ENCODE assay signal across 17 cellular contexts in the genomic region with DNA sequence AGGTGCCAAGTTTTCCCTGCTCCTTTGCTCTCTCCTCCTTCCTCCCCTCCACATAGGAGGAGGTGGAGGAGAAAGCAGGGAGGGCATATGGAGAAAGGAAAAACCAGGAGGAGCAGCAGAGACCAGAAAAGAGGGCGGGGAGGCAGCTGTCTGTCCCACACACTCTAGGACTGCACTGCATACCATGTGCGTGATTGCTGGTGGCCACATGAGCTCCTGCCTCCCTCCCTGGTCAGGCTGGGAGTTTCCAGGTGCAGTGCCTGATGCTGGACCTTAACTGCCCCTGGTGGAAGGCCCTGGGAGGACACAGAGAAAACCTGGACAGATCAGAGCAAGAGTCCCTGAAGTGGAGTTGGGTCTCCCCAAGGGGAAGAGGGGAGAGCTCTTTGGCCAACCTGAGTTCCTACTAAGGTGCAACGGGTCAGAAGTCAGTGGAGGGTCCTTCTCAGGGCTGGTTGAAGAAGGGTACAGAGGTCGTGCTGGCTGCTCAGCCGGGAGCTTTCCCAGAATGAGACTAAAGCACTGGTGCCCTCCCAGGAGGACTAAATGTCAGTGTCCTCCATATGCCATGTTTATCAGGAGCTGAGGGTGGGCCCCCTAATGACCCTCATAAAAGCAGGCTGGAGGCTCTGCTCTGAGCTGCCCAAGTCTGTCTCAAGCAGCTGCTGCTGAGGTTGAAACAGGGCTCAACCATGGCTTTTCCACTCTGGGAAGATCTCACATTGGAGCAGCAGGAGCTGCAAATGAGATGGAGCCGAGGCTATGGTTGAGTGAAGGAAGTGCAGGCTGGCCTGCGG. TPM values are rescaled to one million over a fixed set of nuclear protein-coding genes. Genes with fewer than 3 reads are reported as not detected.
DNase-seq lines count a peak whose midpoint lies in the region; ATAC-seq, FAIRE-seq and TF ChIP-seq lines count a peak whose summit lies in the region.
"Had no signal": no experiment of that assay in that cellular context is flagged by ENCODE, and none has a peak within 500 bp of the region (broad histone marks: within the 10 kb centered on the region; RNA-seq: fewer than 3 reads in every experiment).

No MANE protein-coding gene starts in this region.

- TF ChIP-seq CTCF in A549 (IDR thresholded peaks at IDR 0.05) (no peak), HCT116 (IDR thresholded peaks at IDR 0.05 in 2 of 3, conservative IDR thresholded peaks at IDR 0.05 in 1 of 3; ENCODE audit: borderline replicate concordance in 1 of 3, insufficient read depth in 1 of 3, low read depth in 2 of 3, low read length in 2 of 3) (peak in 2 of 3 experiments; percentile 33 to 41; a peak in 3 of 6 replicates), K562 (IDR thresholded peaks at IDR 0.05 in 2 of 3, conservative IDR thresholded peaks at IDR 0.05 in 1 of 3; ENCODE audit: insufficient read depth in 2 of 3, low read depth in 1 of 3, low read length in 3 of 3) (peak; percentile 39 to 48 (median 42); a peak in 4 of 6 replicates), Peyer's patch (IDR thresholded peaks at IDR 0.05) (no peak)

- no peak for TF ChIP-seq RAD21 in A549 (conservative IDR thresholded peaks at IDR 0.05 in 1 of 2, IDR thresholded peaks at IDR 0.05 in 1 of 2)
- TF ChIP-seq RAD21 in HCT116 (IDR thresholded peaks at IDR 0.05; ENCODE audit: low read depth) = no peak
- TF ChIP-seq RAD21 in K562 (CRISPR knock-in tag; conservative IDR thresholded peaks at IDR 0.05 in 1 of 2, IDR thresholded peaks at IDR 0.05 in 1 of 2) = no peak

- TF ChIP-seq EP300 in A549 (IDR thresholded peaks at IDR 0.05) = no peak
- no peak for TF ChIP-seq EP300 in K562 (IDR thresholded peaks at IDR 0.05; ENCODE audit: low read length)

- H3K79me2 ChIP-seq in HCT116 (ENCODE audit: insufficient read depth, low read length) = no peaks in the 10 kb centered on the region
- H3K79me2 ChIP-seq in K562 (ENCODE audit: control insufficient read depth, insufficient read depth, low read length) = no peaks in the 10 kb centered on the region

- BruUV-seq in HCT116 (replicated peaks; lab: Mats Ljungman, UMichigan) (no TSS peak), K562 (replicated peaks; lab: Mats Ljungman, UMichigan) (no TSS peak)

- WGBS in A549 (ENCODE audit: missing lambda C conversion rate) = 54% methylated on average over 7 of the region's 7 CpGs
- 29% methylated on average over 7 of the region's 7 CpGs for WGBS in K562 (ENCODE audit: insufficient coverage, low coverage, missing lambda C conversion rate)

- RAD21 ChIA-PET in HCT116 (lab: Charles Lee; ENCODE audit: low non-redundant PET in 1 of 2, low total read pairs in 2 of 2, uncharacterized antibody in 2 of 2, unreplicated experiment in 2 of 2) = interaction anchor here (0.6 to 0.7 kb wide), 2 partner anchors 16 to 75 kb away, joined by 3 read pairs; no protein-coding TSS in a partner anchor

- POLR2A ChIA-PET in A549 (lab: Yijun Ruan, JAX) = interaction anchor here (0.6 kb wide), 1 partner anchor 780 kb away, joined by 4 read pairs; no protein-coding TSS in a partner anchor
- POLR2A ChIA-PET in HCT116 (lab: Charles Lee) = interaction anchor here (1.3 kb wide), 1 partner anchor 180 kb away, joined by 3 read pairs; the partner anchor contains the start of gene ELF3
- POLR2A ChIA-PET in K562 (lab: Yijun Ruan, JAX) = interaction anchor here (0.9 to 1.6 kb wide), 4 partner anchors 9 to 530 kb away, joined by 3 to 5 read pairs (median 4); no protein-coding TSS in a partner anchor

- H3K27me3 ChIP-seq in HCT116 (ENCODE audit: insufficient read depth, low read length) (no peaks in the 10 kb centered on the region; the same call in 1 of the 2 replicates), K562 (ENCODE audit: control insufficient read depth in 2 of 2, insufficient read depth in 2 of 2, low read length in 2 of 2) (peaks cover 8 to 20% of the 10 kb centered on the region in 2 experiments; a peak in 4 of 5 replicates), Peyer's patch (peaks cover 0 to 8% of the 10 kb centered on the region in 2 donors)
- H3K27me3 ChIP-seq: vagina had no signal

- H3K4me3 ChIP-seq in A549 (no peak overlapping the region), HCT116 (replicated peaks in 1 of 2; ENCODE audit: low read depth in 1 of 2, low read length in 2 of 2) (no peak overlapping the region), K562 (no peak overlapping the region), Peyer's patch (no peak overlapping the region)
- H3K4me3 ChIP-seq: BLaER1 treated with 17β-estradiol and CSF1 and Interleukin-3, amounts not matched to agents 10 nM and 100 nM; left lung; vagina had no signal

- H2AFZ ChIP-seq in HCT116 (ENCODE audit: low read depth, low read length, poor library complexity, severe bottlenecking) (no peak overlapping the region), K562 (ENCODE audit: low read depth, low read length) (no peak overlapping the region)

- no peaks in the 10 kb centered on the region for H4K20me1 ChIP-seq in HCT116 (ENCODE audit: insufficient read depth)
- peaks cover 11% of the 10 kb centered on the region; the same call in 1 of the 2 replicates for H4K20me1 ChIP-seq in K562 (replicated peaks; ENCODE audit: control insufficient read depth, insufficient read depth, low read length)

- no peak overlapping the region for H3K9ac ChIP-seq in HCT116 (ENCODE audit: low read length)
- no peak overlapping the region for H3K9ac ChIP-seq in K562 (ENCODE audit: insufficient read depth in 1 of 2, low read depth in 2 of 2, low read length in 2 of 2)
- H3K9ac ChIP-seq: BLaER1 treated with 17β-estradiol and CSF1 and Interleukin-3, amounts not matched to agents 10 nM and 100 nM had no signal

- H3K4me2 ChIP-seq in A549 = no peak overlapping the region
- H3K4me2 ChIP-seq in HCT116 (ENCODE audit: low read length) = no peak overlapping the region
- no peak overlapping the region for H3K4me2 ChIP-seq in K562 (ENCODE audit: insufficient read depth, low read length)
- H3K4me2 ChIP-seq: BLaER1 treated with 17β-estradiol and CSF1 and Interleukin-3, amounts not matched to agents 10 nM and 100 nM had no signal

- FAIRE-seq in A549 (lab: Jason Lieb, UNC) (no peak), K562 (lab: Jason Lieb, UNC) (peak; percentile 76)

- no peaks in the 10 kb centered on the region for H3K9me3 ChIP-seq in A549
- no peaks in the 10 kb centered on the region for H3K9me3 ChIP-seq in HCT116 (ENCODE audit: control insufficient read depth in 1 of 2, insufficient read depth in 1 of 2, low read depth in 1 of 2, low read length in 2 of 2)
- no peaks in the 10 kb centered on the region for H3K9me3 ChIP-seq in K562 (replicated peaks; ENCODE audit: control insufficient read depth, insufficient read depth, low read depth, low read length)
- H3K9me3 ChIP-seq in Peyer's patch = no peaks in the 10 kb centered on the region
- H3K9me3 ChIP-seq: BLaER1 treated with 17β-estradiol and CSF1 and Interleukin-3, amounts not matched to agents 10 nM and 100 nM; left lung; vagina had no signal

- CTCF ChIA-PET in A549 (lab: Yijun Ruan, JAX) (interaction anchor here (0.6 to 12.3 kb wide), 52 partner anchors 10 to 1322 kb away, joined by 3 to 350 read pairs (median 6); partner anchors contain the start of genes PTPN7 and UBE2T), HCT116 (lab: Charles Lee) (interaction anchor here (0.6 to 2.9 kb wide), 14 partner anchors 10 to 530 kb away, joined by 3 to 31 read pairs (median 4); partner anchors contain the start of gene UBE2T), K562 (lab: Yijun Ruan, JAX; ENCODE audit: low intra/inter-chr PET ratio) (interaction anchor here (1.8 kb wide), 1 partner anchor 125 kb away, joined by 16 read pairs; no protein-coding TSS in a partner anchor)

- ATAC-seq in A549 = peak; percentile 48 to 73
- peak; percentile 45 for ATAC-seq in HCT116
- ATAC-seq in K562 = peak; percentile 74
- ATAC-seq in GM19328 (IDR thresholded peaks at IDR 0.05; ENCODE audit: unreplicated experiment) = no peak
- ATAC-seq in GM21576 (IDR thresholded peaks at IDR 0.05; ENCODE audit: unreplicated experiment) = no peak
- no peak for ATAC-seq in HG03045 (IDR thresholded peaks at IDR 0.05; ENCODE audit: unreplicated experiment)
- ATAC-seq: left lung had no signal

- peaks cover 3% of the 10 kb centered on the region for H3K9me1 ChIP-seq in K562 (ENCODE audit: control insufficient read depth, insufficient read depth, low read length)

- peaks cover 10% of the 10 kb centered on the region for H3K4me1 ChIP-seq in A549
- peaks cover 0 to under 1% of the 10 kb centered on the region in 2 experiments; a peak in 2 of 4 replicates for H3K4me1 ChIP-seq in HCT116 (ENCODE audit: control insufficient read depth in 1 of 2, insufficient read depth in 2 of 2, low read length in 2 of 2)
- H3K4me1 ChIP-seq in K562 (replicated peaks in 1 of 2; ENCODE audit: control insufficient read depth in 2 of 2, insufficient read depth in 2 of 2, low read length in 2 of 2) = peaks cover 2 to 25% of the 10 kb centered on the region in 2 experiments; a peak in 4 of 5 replicates
- peaks cover 0 to 16% (median 6%) of the 10 kb centered on the region in 4 donors for H3K4me1 ChIP-seq in Peyer's patch

- no peak overlapping the region for H3K27ac ChIP-seq in A549
- H3K27ac ChIP-seq in HCT116 (ENCODE audit: low read depth, low read length) = no peak overlapping the region
- H3K27ac ChIP-seq in K562 (ENCODE audit: extremely low read depth, low read depth, low read length) = no peak overlapping the region
- H3K27ac ChIP-seq in Peyer's patch = no peak overlapping the region
- H3K27ac ChIP-seq: BLaER1 treated with 17β-estradiol and CSF1 and Interleukin-3, amounts not matched to agents 10 nM and 100 nM; left lung; vagina had no signal

- DNase-seq in A549 (ENCODE audit: low read depth in 1 of 2, low spot score in 1 of 2) (peak in 1 of 2 experiments; percentile 57), HCT116 (ENCODE audit: low read depth, low spot score) (no peak), K562 (ENCODE audit: extremely low read depth in 1 of 4, low spot score in 3 of 4) (peak in 1 of 4 experiments; percentile 57), kidney tubule cell (ENCODE audit: low spot score) (peak; percentile 67), Peyer's patch (no peak)
- DNase-seq: activated CD4-positive, alpha-beta T cell treated with anti-CD3 and anti-CD28 coated beads, Interleukin-2, amount 10 ng/mL, durations not matched to agents 7 days and 5 days; activated gamma-delta T cell; cerebellar nuclear complex; left lung; NCI-H1105; NCI-H526 treated with DMSO at 0.1 percent for 48 hours; stimulated activated CD4-positive, alpha-beta T cell treated with anti-CD3 and anti-CD28 coated beads, Interleukin-15, amount 100 ng/mL, for 24 hours had no signal

- TF ChIP-seq POLR2A in A549 (IDR thresholded peaks at IDR 0.05; ENCODE audit: low read length) (no peak), HCT116 (IDR thresholded peaks at IDR 0.05; ENCODE audit: borderline replicate concordance, extremely low read depth, insufficient read depth, insufficient read length) (no peak), K562 (conservative IDR thresholded peaks at IDR 0.05) (no peak), Peyer's patch (IDR thresholded peaks at IDR 0.05) (no peak)

- intact Hi-C loops in HCT116 (cut with micrococcal nuclease) = loop anchor here (1.0 to 10.0 kb wide), 3 partner anchors 47 to 435 kb away; no protein-coding TSS in a partner anchor
- intact Hi-C loops in K562 (cut with micrococcal nuclease) = loop anchor here (2.0 kb wide), 1 partner anchor 529 kb away; no protein-coding TSS in a partner anchor

- H3K36me3 ChIP-seq in HCT116 (ENCODE audit: control insufficient read depth in 1 of 2, insufficient read depth in 2 of 2, low read length in 2 of 2) = no peaks in the 10 kb centered on the region
- H3K36me3 ChIP-seq in K562 (ENCODE audit: control insufficient read depth, insufficient read depth, low read length) = no peaks in the 10 kb centered on the region
- H3K36me3 ChIP-seq in Peyer's patch = no peaks in the 10 kb centered on the region
- H3K36me3 ChIP-seq: BLaER1 treated with 17β-estradiol and CSF1 and Interleukin-3, amounts not matched to agents 10 nM and 100 nM; left lung; vagina had no signal

- no peaks in the 10 kb centered on the region for H3K9me2 ChIP-seq in HCT116 (ENCODE audit: insufficient read depth)

- in situ Hi-C loops in K562 (cut with MboI) = no loop called here

RNA-seq across cellular contexts. Expression of gene LGR6, which starts 3.5 kb away (rescaled TPM):
- polyA plus RNA-seq in A549 (2011; rRNA removed) (0.84 and 1.3 TPM in 2 replicates), A549 (2017; fragmentation: RNase III; extraction: RNeasy Plus Mini Kit Qiagen cat#74134 plus additional on column Dnase treatment) (0.60 to 1.3 TPM (median 1.1 TPM) in 3 replicates), K562 (2011; rRNA removed) (0.14 and 0.47 TPM in 2 replicates), K562 (2014; fragmentation: Illumina TruSeq; extraction: Trizol) (0.21 and 0.54 TPM in 2 replicates), K562 (2014; fragmentation: Nextera tagmentation; extraction: Ambion mirVana) (under 1 TPM in 1 of 2 experiments, not detected in 1; 0.01 TPM), K562 (2014; rRNA removed) (0.12 and 0.42 TPM in 2 replicates)
- 0.15 and 0.19 TPM in 2 replicates for polyA plus RNA-seq in A549 (2012; cell fraction: cytosol; rRNA removed)
- 0.61 and 0.73 TPM in 2 replicates for polyA plus RNA-seq in A549 (2012; cell fraction: nucleus; rRNA removed)
- 3.1 and 4.3 TPM in 2 replicates for polyA minus RNA-seq in A549 (2011; rRNA and poly(A)+ RNA removed)
- total RNA-seq in HCT116 (2021; ENCODE audit: unreplicated experiment) (0.20 TPM), K562 (2014; rRNA removed) (0.12 and 0.45 TPM in 2 replicates), K562 (2014; rRNA removed; fragmentation: Illumina TruSeq; extraction: Trizol) (0.11 and 0.13 TPM in 2 replicates), K562 (2015; rRNA removed; fragmentation: Illumina TruSeq; extraction: Trizol) (0.26 and 0.29 TPM in 2 replicates), K562 (2021) (0.20 and 0.31 TPM in 2 replicates), Peyer's patch (1 to 10 TPM in 3 of 4 donors, under 1 TPM in 1; 0.53 to 3.3 (median 2.3) TPM)
- polyA plus RNA-seq in HCT116 (2012) = 0.48 and 1.2 TPM in 2 replicates
- 0.72 and 0.77 TPM in 2 replicates for total RNA-seq in K562 (2011; cell fraction: chromatin; rRNA removed; ENCODE audit: low replicate concordance)
- 0.17 and 0.79 TPM in 2 replicates for total RNA-seq in K562 (2011; cell fraction: nucleolus; rRNA removed)
- total RNA-seq in K562 (2011; cell fraction: nucleoplasm; rRNA removed) = 0.66 and 0.76 TPM in 2 replicates
- 0.22 and 0.24 TPM in 2 replicates for polyA plus RNA-seq in K562 (2011; cell fraction: cytosol; rRNA removed)
- polyA plus RNA-seq in K562 (2011; cell fraction: nucleus; rRNA removed) = 1.2 and 1.8 TPM in 2 replicates
- 0.26 and 0.96 TPM in 2 replicates for polyA plus RNA-seq in K562 (2012)
- not detected in 2 replicates for polyA minus RNA-seq in K562 (2011; rRNA and poly(A)+ RNA removed)
- polyA minus RNA-seq in K562 (2011; cell fraction: cytosol; rRNA and poly(A)+ RNA removed) = not detected in 2 replicates
- polyA minus RNA-seq in K562 (2011; cell fraction: nucleus; rRNA and poly(A)+ RNA removed) = 0.40 and 0.89 TPM in 2 replicates
- total RNA-seq: activated CD4-positive, alpha-beta T cell treated with anti-CD3 and anti-CD28 coated beads, Interleukin-2, amount 10 ng/mL, durations not matched to agents 7 days and 5 days had no signal

RNA-seq across cellular contexts. Expression of gene PTPN7, which starts 29.7 kb away (rescaled TPM):
- polyA plus RNA-seq in A549 (2011; rRNA removed) (0.08 TPM in 1 of 2 replicates, not detected in the other), A549 (2017; fragmentation: RNase III; extraction: RNeasy Plus Mini Kit Qiagen cat#74134 plus additional on column Dnase treatment) (not detected in 3 replicates), K562 (2011; rRNA removed) (80.7 and 176 TPM in 2 replicates), K562 (2014; fragmentation: Illumina TruSeq; extraction: Trizol) (144 and 189 TPM in 2 replicates), K562 (2014; fragmentation: Nextera tagmentation; extraction: Ambion mirVana) (10 to 100 TPM; 18.7 to 19.8 TPM), K562 (2014; rRNA removed) (123 and 128 TPM in 2 replicates)
- 0.03 and 0.07 TPM in 2 replicates for polyA plus RNA-seq in A549 (2012; cell fraction: cytosol; rRNA removed)
- polyA plus RNA-seq in A549 (2012; cell fraction: nucleus; rRNA removed) = 0.06 TPM in 1 of 2 replicates, not detected in the other
- not detected in 2 replicates for polyA minus RNA-seq in A549 (2011; rRNA and poly(A)+ RNA removed)
- total RNA-seq in HCT116 (2021; ENCODE audit: unreplicated experiment) (0.76 TPM), K562 (2014; rRNA removed) (121 and 126 TPM in 2 replicates), K562 (2014; rRNA removed; fragmentation: Illumina TruSeq; extraction: Trizol) (61.7 and 65.6 TPM in 2 replicates), K562 (2015; rRNA removed; fragmentation: Illumina TruSeq; extraction: Trizol) (116 and 120 TPM in 2 replicates), K562 (2021) (112 and 139 TPM in 2 replicates), Peyer's patch (10 to 100 TPM in 2 of 4 donors, 1 to 10 TPM in 2; 4.7 to 48.7 (median 7.6) TPM)
- 0.12 and 0.25 TPM in 2 replicates for polyA plus RNA-seq in HCT116 (2012)
- 135 and 260 TPM in 2 replicates for total RNA-seq in K562 (2011; cell fraction: chromatin; rRNA removed; ENCODE audit: low replicate concordance)
- 174 and 175 TPM in 2 replicates for total RNA-seq in K562 (2011; cell fraction: nucleolus; rRNA removed)
- total RNA-seq in K562 (2011; cell fraction: nucleoplasm; rRNA removed) = 146 and 165 TPM in 2 replicates
- 155 and 163 TPM in 2 replicates for polyA plus RNA-seq in K562 (2011; cell fraction: cytosol; rRNA removed)
- 215 and 278 TPM in 2 replicates for polyA plus RNA-seq in K562 (2011; cell fraction: nucleus; rRNA removed)
- 146 and 171 TPM in 2 replicates for polyA plus RNA-seq in K562 (2012)
- 58.0 and 78.3 TPM in 2 replicates for polyA minus RNA-seq in K562 (2011; rRNA and poly(A)+ RNA removed)
- 54.1 and 65.3 TPM in 2 replicates for polyA minus RNA-seq in K562 (2011; cell fraction: cytosol; rRNA and poly(A)+ RNA removed)
- 38.1 and 80.1 TPM in 2 replicates for polyA minus RNA-seq in K562 (2011; cell fraction: nucleus; rRNA and poly(A)+ RNA removed)

RNA-seq across cellular contexts. Expression of gene ARL8A, which starts 45.6 kb away (rescaled TPM):
- polyA plus RNA-seq in A549 (2011; rRNA removed) (49.8 and 57.8 TPM in 2 replicates), A549 (2017; fragmentation: RNase III; extraction: RNeasy Plus Mini Kit Qiagen cat#74134 plus additional on column Dnase treatment) (18.0 to 25.6 TPM (median 23.4 TPM) in 3 replicates), K562 (2011; rRNA removed) (27.3 and 58.1 TPM in 2 replicates), K562 (2014; fragmentation: Illumina TruSeq; extraction: Trizol) (11.4 and 15.9 TPM in 2 replicates), K562 (2014; fragmentation: Nextera tagmentation; extraction: Ambion mirVana) (under 1 TPM; 0.17 to 0.32 TPM), K562 (2014; rRNA removed) (15.3 and 15.6 TPM in 2 replicates)
- polyA plus RNA-seq in A549 (2012; cell fraction: cytosol; rRNA removed) = 31.8 and 37.2 TPM in 2 replicates
- polyA plus RNA-seq in A549 (2012; cell fraction: nucleus; rRNA removed) = 30.9 and 32.5 TPM in 2 replicates
- 26.5 and 50.1 TPM in 2 replicates for polyA minus RNA-seq in A549 (2011; rRNA and poly(A)+ RNA removed)
- total RNA-seq in HCT116 (2021; ENCODE audit: unreplicated experiment) (45.6 TPM), K562 (2014; rRNA removed) (13.1 and 21.8 TPM in 2 replicates), K562 (2014; rRNA removed; fragmentation: Illumina TruSeq; extraction: Trizol) (7.9 and 9.2 TPM in 2 replicates), K562 (2015; rRNA removed; fragmentation: Illumina TruSeq; extraction: Trizol) (11.1 and 11.8 TPM in 2 replicates), K562 (2021) (19.1 and 22.7 TPM in 2 replicates), Peyer's patch (10 to 100 TPM; 25.7 to 37.1 (median 36.0) TPM)
- polyA plus RNA-seq in HCT116 (2012) = 35.2 and 36.4 TPM in 2 replicates
- total RNA-seq in K562 (2011; cell fraction: chromatin; rRNA removed; ENCODE audit: low replicate concordance) = 15.5 and 36.2 TPM in 2 replicates
- 13.9 and 24.0 TPM in 2 replicates for total RNA-seq in K562 (2011; cell fraction: nucleolus; rRNA removed)
- 13.5 and 19.8 TPM in 2 replicates for total RNA-seq in K562 (2011; cell fraction: nucleoplasm; rRNA removed)
- polyA plus RNA-seq in K562 (2011; cell fraction: cytosol; rRNA removed) = 17.5 and 24.2 TPM in 2 replicates
- 31.3 and 39.1 TPM in 2 replicates for polyA plus RNA-seq in K562 (2011; cell fraction: nucleus; rRNA removed)
- polyA plus RNA-seq in K562 (2012) = 21.7 and 25.7 TPM in 2 replicates
- 12.5 and 17.4 TPM in 2 replicates for polyA minus RNA-seq in K562 (2011; rRNA and poly(A)+ RNA removed)
- polyA minus RNA-seq in K562 (2011; cell fraction: cytosol; rRNA and poly(A)+ RNA removed) = 11.4 and 13.7 TPM in 2 replicates
- polyA minus RNA-seq in K562 (2011; cell fraction: nucleus; rRNA and poly(A)+ RNA removed) = 3.4 and 10.0 TPM in 2 replicates

Comparison
In these comparisons a context has a peak if more than half of its experiments do, and no peak if none do; other contexts are left out.
1. ATAC-seq: peak in A549 (2 of 2), HCT116 (single experiment) and K562 (single experiment); none in GM19328 (single experiment), GM21576 (single experiment) and HG03045 (single experiment).
2. CTCF ChIP-seq: peak in HCT116 (2 of 3) and K562 (3 of 3); none in A549 (single experiment) and Peyer's patch (0 of 6).
3. Of the 35 proteins assayed by ChIP-seq in both K562 and A549: peak only in K562: CTCF, MAX and ZFP36; only in A549: none; in both: none; in neither: 32.